Comparison of ENCODE assay signal across 8 cellular contexts in genomic region chr1:45394342-45394741, GRCh38. TPM values are rescaled to one million over a fixed set of nuclear protein-coding genes. Genes with fewer than 3 reads are reported as not detected.
DNase-seq lines count a peak whose midpoint lies in the region; ATAC-seq and TF ChIP-seq lines count a peak whose summit lies in the region.

No MANE protein-coding gene starts in this region.

- ATAC-seq in GM19395 (IDR thresholded peaks at IDR 0.05; ENCODE audit: unreplicated experiment) (peak; percentile 71), HG03095 (IDR thresholded peaks at IDR 0.05; ENCODE audit: unreplicated experiment) (peak; percentile 67)

- H3K4me1 ChIP-seq in DOHH2 (ENCODE audit: control insufficient read depth, low read length) (peaks cover 50% of the 10 kb centered on the region), adrenal gland (replicated peaks in 1 of 2) (no peaks in the 10 kb centered on the region)

- H3K27me3 ChIP-seq in DOHH2 (ENCODE audit: control insufficient read depth, low read length), result no peaks in the 10 kb centered on the region
- H3K27me3 ChIP-seq in adrenal gland, result no peaks in the 10 kb centered on the region
- no peaks in the 10 kb centered on the region for H3K27me3 ChIP-seq in H7 (ENCODE audit: control insufficient read depth, insufficient read depth, low read length)

- H3K4me3 ChIP-seq in DOHH2 (ENCODE audit: low read length) (peak overlapping the region; percentile 77), cardiac fibroblast (replicated peaks in 1 of 2; ENCODE audit: low read depth in 2 of 2, low read length in 2 of 2) (no peak overlapping the region), adrenal gland (no peak overlapping the region), H7 (ENCODE audit: insufficient read depth, low read depth, low read length) (no peak overlapping the region)

- TF ChIP-seq POLR2A in adrenal gland (IDR thresholded peaks at IDR 0.05), result no peak

- DNase-seq in cardiac fibroblast (ENCODE audit: low read depth in 2 of 2), result peak; percentile 3 to 4
- DNase-seq in adrenal gland, result no peak
- DNase-seq in H7, result no peak
- no peak for DNase-seq in epidermal melanocyte (ENCODE audit: insufficient read length, low spot score)
- no peak for DNase-seq in CD1c-positive myeloid dendritic cell (ENCODE audit: extremely low spot score)

- intact Hi-C loops in adrenal gland (cut with DNase I), result no loop called here

- peak overlapping the region; percentile 100 for H3K4me2 ChIP-seq in DOHH2 (ENCODE audit: low read length)

- WGBS in adrenal gland, 4 donors, result 64 to 80% (median 68%) methylated on average over 3 of the region's 3 CpGs

- no peaks in the 10 kb centered on the region for H3K79me2 ChIP-seq in DOHH2 (ENCODE audit: control insufficient read depth, low read length)

- H3K27ac ChIP-seq in DOHH2 (ENCODE audit: low read depth, low read length) (peak overlapping the region; percentile 99), adrenal gland (peak overlapping the region in 1 of 5 donors; percentile 4)

- H3F3A ChIP-seq in DOHH2 (ENCODE audit: control insufficient read depth, insufficient read depth), result peaks cover 37% of the 10 kb centered on the region

- TF ChIP-seq CTCF in DOHH2 (IDR thresholded peaks at IDR 0.05; ENCODE audit: low read depth, low read length, poor library complexity, severe bottlenecking) (no peak), cardiac fibroblast (IDR thresholded peaks at IDR 0.05; ENCODE audit: low read depth, low read length) (no peak), adrenal gland (IDR thresholded peaks at IDR 0.05) (no peak)

- H3K36me3 ChIP-seq in DOHH2 (ENCODE audit: control insufficient read depth, low read length) (no peaks in the 10 kb centered on the region), adrenal gland (replicated peaks in 1 of 2) (no peaks in the 10 kb centered on the region), H7 (replicated peaks; ENCODE audit: control insufficient read depth, insufficient read depth, low read length) (no peaks in the 10 kb centered on the region)

- H3K9me2 ChIP-seq in DOHH2 (replicated peaks; ENCODE audit: control insufficient read depth, low read length), result no peaks in the 10 kb centered on the region

- H3K9me3 ChIP-seq in DOHH2 (ENCODE audit: control insufficient read depth, insufficient read depth, low read length), result no peaks in the 10 kb centered on the region
- H3K9me3 ChIP-seq in adrenal gland (replicated peaks in 1 of 3), result no peaks in the 10 kb centered on the region

- H4K20me1 ChIP-seq in DOHH2 (ENCODE audit: control insufficient read depth, insufficient read depth, low read depth, low read length), result no peaks in the 10 kb centered on the region

RNA-seq across cellular contexts. Expression of gene MUTYH, which starts 54.1 kb away (rescaled TPM):
- 10 to 100 TPM; 15.0 to 35.4 (median 22.2) TPM for total RNA-seq in adrenal gland
- polyA plus RNA-seq in adrenal gland, result 10 to 100 TPM in 2 of 3 donors, 1 to 10 TPM in 1; 9.8 to 60.7 (median 44.0) TPM
- 124 and 126 TPM in 2 replicates for total RNA-seq in H7 (2014; rRNA removed; shearing (Covaris generic))

RNA-seq across cellular contexts. Expression of gene TOE1, which starts 54.4 kb away (rescaled TPM):
- total RNA-seq in adrenal gland, result 10 to 100 TPM in 3 of 8 donors, 1 to 10 TPM in 5; 3.3 to 15.4 (median 9.8) TPM
- polyA plus RNA-seq in adrenal gland, result 10 to 100 TPM in 2 of 3 donors, 1 to 10 TPM in 1; 8.9 to 17.7 (median 10.3) TPM
- 17.0 and 20.2 TPM in 2 replicates for total RNA-seq in H7 (2014; rRNA removed; shearing (Covaris generic))

Comparison
In these comparisons a context has a peak if more than half of its experiments do, and no peak if none do; other contexts are left out.
1. DNase-seq: peak in cardiac fibroblast (2 of 2); none in adrenal gland (0 of 7), H7 (single experiment), epidermal melanocyte (single experiment) and CD1c-positive myeloid dendritic cell (single experiment).